11 cellular contexts compared by ENCODE assay signal in the genomic region with DNA sequence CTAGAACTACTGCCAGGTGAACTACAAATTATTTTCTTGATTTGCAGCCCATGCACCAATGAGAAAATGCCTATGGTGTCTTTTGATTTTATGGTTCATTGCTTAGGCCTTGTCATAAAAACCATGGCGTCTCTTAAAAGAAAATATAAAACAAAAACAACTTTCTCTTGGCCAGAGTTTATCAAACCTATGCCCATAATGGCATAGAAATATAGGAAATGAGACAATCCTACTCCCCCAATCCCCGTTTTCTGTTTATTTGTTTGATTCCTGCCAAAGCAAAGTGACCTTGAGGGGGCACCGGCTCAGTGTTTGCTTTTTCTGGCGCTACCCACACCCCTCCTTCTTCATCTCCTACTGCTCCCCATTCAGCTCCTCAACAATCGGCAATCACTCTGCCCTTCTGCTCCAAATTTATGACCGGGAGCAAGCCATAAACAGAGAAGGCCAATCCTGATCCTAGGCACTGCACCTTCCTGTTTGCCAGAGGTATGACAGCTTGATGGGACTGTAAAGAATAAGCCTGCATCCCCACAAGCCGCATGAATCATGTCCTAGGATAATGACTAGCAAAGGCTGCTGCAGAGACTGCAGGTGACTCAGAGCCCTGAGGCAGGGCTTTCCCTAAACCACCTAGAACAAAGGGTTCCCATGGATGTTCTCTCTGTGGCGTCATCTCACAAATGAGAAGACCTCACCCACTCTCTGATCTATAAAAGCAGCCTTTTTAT.
DNase-seq lines count a peak whose midpoint lies in the region; ATAC-seq, FAIRE-seq and TF ChIP-seq lines count a peak whose summit lies in the region.
"Had no signal": no experiment of that assay in that cellular context is flagged by ENCODE, and none has a peak within 500 bp of the region (broad histone marks: within the 10 kb centered on the region; RNA-seq: fewer than 3 reads in every experiment).

No MANE protein-coding gene starts in this region.

- H3K4me3 ChIP-seq in epithelial cell of esophagus (ENCODE audit: low read length) = no peak overlapping the region
- no peak overlapping the region for H3K4me3 ChIP-seq in pancreas

- H3K9me3 ChIP-seq in pancreas = no peaks in the 10 kb centered on the region

- intact Hi-C loops in pancreas (cut with DNase I) = no loop called here

- H3K4me1 ChIP-seq in pancreas = peaks cover 0 to 8% (median 0%) of the 10 kb centered on the region in 3 donors

- peak; percentile 53 to 78 (median 64) for ATAC-seq in pancreas

- DNase-seq in ELR (ENCODE audit: low read depth) (peak; percentile 98), NCI-H345 treated with DMSO at 0.1 percent for 48 hours (lab: John Stamatoyannopoulos, UW; ENCODE audit: unreplicated experiment) (peak; percentile 42), epithelial cell of esophagus (ENCODE audit: low read depth) (peak; percentile 100), pancreas (peak in 1 of 6 donors; percentile 10), ureter (ENCODE audit: low spot score) (no peak), HuH-7 (ENCODE audit: low spot score) (no peak), KBM-7 (no peak)
- no peak for DNase-seq in stimulated activated CD4-positive, alpha-beta T cell treated with anti-CD3 and anti-CD28 coated beads, Interleukin-4, amount 100 ng/mL, for 1 hour
- DNase-seq: GF-D8, SIG-M5 had no signal

- FAIRE-seq in pancreas (lab: Jason Lieb, UNC) = no peak
- FAIRE-seq: frontal cortex had no signal

- no peaks in the 10 kb centered on the region for H3K36me3 ChIP-seq in pancreas

- H3K27me3 ChIP-seq in pancreas = no peaks in the 10 kb centered on the region

- no peak overlapping the region for H3K27ac ChIP-seq in pancreas

- in situ Hi-C loops in KBM-7 (cut with MboI; ENCODE audit: low pct_unique_long_range_greater_than_20kb, low sequenced_read_pairs) = no loop called here

- 33 to 34% methylated on average over 8 of the region's 8 CpGs for WGBS in pancreas, 2 donors

- no peak for TF ChIP-seq CTCF in epithelial cell of esophagus (IDR thresholded peaks at IDR 0.05; ENCODE audit: insufficient read depth, low read depth, low read length, missing control alignments)
- no peak for TF ChIP-seq CTCF in pancreas (IDR thresholded peaks at IDR 0.05)

Comparison
In these comparisons a context has a peak if more than half of its experiments do, and no peak if none do; other contexts are left out.
1. DNase-seq: peak in ELR (single experiment), NCI-H345 treated with DMSO at 0.1 percent for 48 hours (single experiment) and epithelial cell of esophagus (single experiment); none in ureter (single experiment), stimulated activated CD4-positive, alpha-beta T cell treated with anti-CD3 and anti-CD28 coated beads, Interleukin-4, amount 100 ng/mL, for 1 hour (single experiment), HuH-7 (single experiment) and KBM-7 (single experiment).